ENCODE assay signal across 8 cellular contexts in the genomic region with DNA sequence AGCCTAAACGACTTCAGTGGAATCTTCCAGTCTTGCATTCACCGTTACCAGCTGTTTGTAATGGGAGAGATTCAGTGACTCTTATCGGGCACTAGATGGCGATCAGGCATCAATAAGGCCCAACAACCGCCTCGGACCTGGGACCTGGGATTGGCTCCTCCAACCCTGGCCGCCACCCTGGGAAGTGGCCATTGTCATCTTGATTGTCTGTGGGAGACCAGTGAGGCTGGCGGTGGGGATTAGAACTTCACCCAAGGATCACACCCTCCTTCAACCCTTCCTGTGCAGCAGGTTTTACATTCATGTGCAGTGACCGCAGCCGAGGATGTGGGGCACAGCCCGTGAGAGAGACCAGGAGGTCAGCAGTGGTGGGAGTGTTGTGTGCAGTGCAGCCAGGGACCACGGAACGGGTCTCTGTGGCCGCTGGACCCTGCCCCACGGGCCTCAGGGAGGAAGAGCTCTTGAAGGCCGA.
DNase-seq lines count a peak whose midpoint lies in the region; ATAC-seq and TF ChIP-seq lines count a peak whose summit lies in the region.

No MANE protein-coding gene starts in this region.

- no peaks in the 10 kb centered on the region for H3K27me3 ChIP-seq in Caco-2 (replicated peaks; ENCODE audit: control insufficient read depth, insufficient read depth, low read length)
- no peaks in the 10 kb centered on the region for H3K27me3 ChIP-seq in HCT116 (ENCODE audit: insufficient read depth, low read length)

- H3K4me3 ChIP-seq in Caco-2 (ENCODE audit: low read depth, low read length) (peak overlapping the region; percentile 2; the same call in 1 of the 2 replicates), HCT116 (replicated peaks in 1 of 2; ENCODE audit: low read depth in 1 of 2, low read length in 2 of 2) (no peak overlapping the region)

- peak overlapping the region; percentile 97 for H2AFZ ChIP-seq in HCT116 (ENCODE audit: low read depth, low read length, poor library complexity, severe bottlenecking)

- peak overlapping the region; percentile 49; the same call in 1 of the 2 replicates for H3K4me2 ChIP-seq in HCT116 (ENCODE audit: low read length)

- TF ChIP-seq RAD21 in HCT116 (IDR thresholded peaks at IDR 0.05; ENCODE audit: low read depth), result peak; percentile 99

- no peaks in the 10 kb centered on the region for H4K20me1 ChIP-seq in HCT116 (ENCODE audit: insufficient read depth)

- RAD21 ChIA-PET in HCT116 (lab: Charles Lee; ENCODE audit: low non-redundant PET in 1 of 2, low total read pairs in 2 of 2, uncharacterized antibody in 2 of 2, unreplicated experiment in 2 of 2), result interaction anchor here (0.6 to 0.9 kb wide), 5 partner anchors 67 to 430 kb away, joined by 3 to 5 read pairs (median 3); a partner anchor contains a TSS

- TF ChIP-seq POLR2A in HCT116 (IDR thresholded peaks at IDR 0.05; ENCODE audit: borderline replicate concordance, extremely low read depth, insufficient read depth, insufficient read length), result no peak

- H3K36me3 ChIP-seq in Caco-2 (ENCODE audit: control insufficient read depth, insufficient read depth, low read length), result no peaks in the 10 kb centered on the region
- no peaks in the 10 kb centered on the region for H3K36me3 ChIP-seq in HCT116 (ENCODE audit: control insufficient read depth in 1 of 2, insufficient read depth in 2 of 2, low read length in 2 of 2)

- H3K79me2 ChIP-seq in HCT116 (ENCODE audit: insufficient read depth, low read length), result no peaks in the 10 kb centered on the region

- H3K4me1 Mint-ChIP-seq in Caco-2 (ENCODE audit: low read depth, unreplicated experiment) (peaks cover 5% of the 10 kb centered on the region), memory B cell (peaks cover 6% of the 10 kb centered on the region)

- TF ChIP-seq CTCF in Caco-2 (IDR thresholded peaks at IDR 0.05; ENCODE audit: insufficient read depth in 1 of 2, low read depth in 1 of 2, low read length in 1 of 2, severe bottlenecking in 1 of 2, unreplicated experiment in 1 of 2) (peak; percentile 59 to 70), HCT116 (IDR thresholded peaks at IDR 0.05 in 2 of 3, conservative IDR thresholded peaks at IDR 0.05 in 1 of 3; ENCODE audit: borderline replicate concordance in 1 of 3, insufficient read depth in 1 of 3, low read depth in 2 of 3, low read length in 2 of 3) (peak; percentile 82 to 91 (median 89))

- H3K9me3 ChIP-seq in Caco-2, result no peaks in the 10 kb centered on the region
- no peaks in the 10 kb centered on the region for H3K9me3 ChIP-seq in HCT116 (ENCODE audit: control insufficient read depth in 1 of 2, insufficient read depth in 1 of 2, low read depth in 1 of 2, low read length in 2 of 2)

- H3K4me3 Mint-ChIP-seq in Caco-2 (ENCODE audit: unreplicated experiment) (peak overlapping the region; percentile 57), memory B cell (no peak overlapping the region)

- no peaks in the 10 kb centered on the region for H3K27me3 Mint-ChIP-seq in Caco-2 (ENCODE audit: insufficient read depth, unreplicated experiment)
- peaks cover 23% of the 10 kb centered on the region for H3K27me3 Mint-ChIP-seq in memory B cell

- H3K4me1 ChIP-seq in Caco-2, result peaks cover 28% of the 10 kb centered on the region
- peaks cover 8 to 33% of the 10 kb centered on the region in 2 experiments; a peak in 3 of 4 replicates for H3K4me1 ChIP-seq in HCT116 (ENCODE audit: control insufficient read depth in 1 of 2, insufficient read depth in 2 of 2, low read length in 2 of 2)

- ATAC-seq in HCT116 (peak; percentile 97), memory B cell (ENCODE audit: low read depth) (peak; percentile 73), HG03139 (IDR thresholded peaks at IDR 0.05; ENCODE audit: unreplicated experiment) (no peak)

- H3K27ac Mint-ChIP-seq in Caco-2 (ENCODE audit: unreplicated experiment) (peak overlapping the region; percentile 87), memory B cell (no peak overlapping the region)

- DNase-seq in Caco-2 (peak; percentile 83 to 91), HCT116 (ENCODE audit: low read depth, low spot score) (peak; percentile 73), NCI-H510A treated with DMSO at 0.1 percent for 48 hours (lab: John Stamatoyannopoulos, UW) (peak; percentile 79), memory B cell (ENCODE audit: low spot score in 2 of 2) (peak; percentile 35 to 46)
- DNase-seq in activated CD4-positive, alpha-beta T cell treated with anti-CD3 and anti-CD28 coated beads, Interleukin-2, amount 50 U/mL, for 48 hours, result peak; percentile 50 to 65
- peak; percentile 7 for DNase-seq in effector CD8-positive, alpha-beta T cell (lab: John Stamatoyannopoulos, UW)
- DNase-seq in stimulated activated CD8-positive, alpha-beta memory T cell treated with anti-CD3 and anti-CD28 coated beads, Interleukin-7, amount 100 ng/mL, for 24 hours (ENCODE audit: low read depth), result peak; percentile 15

- H3K9me3 Mint-ChIP-seq in Caco-2 (ENCODE audit: unreplicated experiment) (no peaks in the 10 kb centered on the region), memory B cell (no peaks in the 10 kb centered on the region)

- peaks cover 13% of the 10 kb centered on the region for H3K36me3 Mint-ChIP-seq in Caco-2 (ENCODE audit: insufficient read depth, unreplicated experiment)
- no peaks in the 10 kb centered on the region for H3K36me3 Mint-ChIP-seq in memory B cell

- POLR2A ChIA-PET in Caco-2 (lab: Charles Lee) (interaction anchor here (0.6 to 1.0 kb wide), 3 partner anchors 275 to 816 kb away, joined by 3 read pairs; a partner anchor contains a TSS), HCT116 (lab: Charles Lee) (no interaction called here)

- no peaks in the 10 kb centered on the region for H3K9me2 ChIP-seq in HCT116 (ENCODE audit: insufficient read depth)

- intact Hi-C loops in Caco-2 (cut with micrococcal nuclease; ENCODE audit: unreplicated experiment) (loop anchor here (1.0 to 5.0 kb wide), 9 partner anchors 33 to 365 kb away; no protein-coding TSS in a partner anchor), HCT116 (cut with micrococcal nuclease) (loop anchor here (1.0 to 10.0 kb wide), 7 partner anchors 123 to 977 kb away; no protein-coding TSS in a partner anchor)

- CTCF ChIA-PET in Caco-2 (lab: Charles Lee) (interaction anchor here (0.6 to 1.6 kb wide), 7 partner anchors 76 to 410 kb away, joined by 3 to 9 read pairs (median 5); a partner anchor contains a TSS), HCT116 (lab: Charles Lee) (interaction anchor here (0.5 to 1.4 kb wide), 13 partner anchors 10 to 981 kb away, joined by 3 to 16 read pairs (median 4); a partner anchor contains a TSS)

- no peak overlapping the region for H3K9ac ChIP-seq in HCT116 (ENCODE audit: low read length)

- peak overlapping the region; percentile 15; the same call in 1 of the 2 replicates for H3K27ac ChIP-seq in HCT116 (ENCODE audit: low read depth, low read length)

- no TSS peak for BruUV-seq in Caco-2 (replicated peaks; lab: Mats Ljungman, UMichigan)
- BruUV-seq in HCT116 (replicated peaks; lab: Mats Ljungman, UMichigan), result no TSS peak

TF ChIP-seq in HCT116, 20 proteins besides CTCF, POLR2A, EP300 and RAD21:
- TF ChIP-seq SRF (IDR thresholded peaks at IDR 0.05; ENCODE audit: low read depth) (no peak), FOSL1 (IDR thresholded peaks at IDR 0.05; ENCODE audit: low read depth) (no peak), CBX3 (IDR thresholded peaks at IDR 0.05; ENCODE audit: low read depth) (no peak), YY1 (IDR thresholded peaks at IDR 0.05; ENCODE audit: extremely low read depth, insufficient replicate concordance, low read depth, low read length) (peak; percentile 31), ZFX (IDR thresholded peaks at IDR 0.05) (no peak)
- TF ChIP-seq, protein P1, sequence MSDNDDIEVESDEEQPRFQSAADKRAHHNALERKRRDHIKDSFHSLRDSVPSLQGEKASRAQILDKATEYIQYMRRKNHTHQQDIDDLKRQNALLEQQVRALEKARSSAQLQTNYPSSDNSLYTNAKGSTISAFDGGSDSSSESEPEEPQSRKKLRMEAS (IDR thresholded peaks at IDR 0.05), result no peak

Comparison
In these comparisons a context has a peak if more than half of its experiments do, and no peak if none do; other contexts are left out.
1. DNase-seq: peak in every context shown above with its lines; median percentile 87 in Caco-2; 79 in NCI-H510A treated with DMSO at 0.1 percent for 48 hours; 73 in HCT116; 58 in activated CD4-positive, alpha-beta T cell treated with anti-CD3 and anti-CD28 coated beads, Interleukin-2, amount 50 U/mL, for 48 hours; 40 in memory B cell; 15 in stimulated activated CD8-positive, alpha-beta memory T cell treated with anti-CD3 and anti-CD28 coated beads, Interleukin-7, amount 100 ng/mL, for 24 hours; 7 in effector CD8-positive, alpha-beta T cell.